Comparison of ENCODE assay signal across 17 cellular contexts in genomic region chr14:95562892-95563685, GRCh38. TPM values are rescaled to one million over a fixed set of nuclear protein-coding genes. Genes with fewer than 3 reads are reported as not detected.
A peak's percentile ranks its signal among the peaks of the same experiment; 100 is the strongest.
DNase-seq lines count a peak whose midpoint lies in the region; ATAC-seq and TF ChIP-seq lines count a peak whose summit lies in the region.
"Had no signal": no experiment of that assay in that cellular context is flagged by ENCODE, and none has a peak within 500 bp of the region (broad histone marks: within the 10 kb centered on the region; RNA-seq: fewer than 3 reads in every experiment).

No MANE protein-coding gene starts in this region.

- H3K27ac ChIP-seq in IMR-90 (ENCODE audit: insufficient read depth, low read length) (no peak overlapping the region), coronary artery (no peak overlapping the region), mesendoderm (ENCODE audit: low read depth, low read length) (no peak overlapping the region)
- H3K27ac ChIP-seq: C4-2B had no signal

- H2BK15ac ChIP-seq in IMR-90 (ENCODE audit: low read depth, low read length): no peak overlapping the region
- no peak overlapping the region for H2BK15ac ChIP-seq in mesendoderm (replicated peaks; ENCODE audit: low read depth)

- no peak overlapping the region for H3K4ac ChIP-seq in IMR-90 (ENCODE audit: low read depth, low read length)
- H3K4ac ChIP-seq in mesendoderm (ENCODE audit: low read depth, low read length): no peak overlapping the region

- H3K4me1 ChIP-seq in IMR-90 (ENCODE audit: control insufficient read depth, insufficient read depth, low read length) (no peaks in the 10 kb centered on the region), mesendoderm (ENCODE audit: control insufficient read depth, low read depth, low read length) (no peaks in the 10 kb centered on the region)

- no peaks in the 10 kb centered on the region for H3K9me3 ChIP-seq in IMR-90 (ENCODE audit: control insufficient read depth, insufficient read depth, low read length)

- no peak overlapping the region for H3K14ac ChIP-seq in IMR-90 (replicated peaks; ENCODE audit: low read depth, low read length)

- H3K18ac ChIP-seq in IMR-90 (ENCODE audit: low read depth, low read length): no peak overlapping the region
- no peak overlapping the region for H3K18ac ChIP-seq in mesendoderm (ENCODE audit: low read length)

- H3K36me3 ChIP-seq in IMR-90 (ENCODE audit: control insufficient read depth, insufficient read depth, low read length): no peaks in the 10 kb centered on the region
- H3K36me3 ChIP-seq in mesendoderm (ENCODE audit: control insufficient read depth, insufficient read depth, low read length): no peaks in the 10 kb centered on the region

- H3K4me1 Mint-ChIP-seq in activated CD4-positive, alpha-beta T cell treated with anti-CD3 and anti-CD28 coated beads for 36 hours: no peaks in the 10 kb centered on the region
- H3K4me1 Mint-ChIP-seq: nephron had no signal

- TF ChIP-seq CTCF in IMR-90 (conservative IDR thresholded peaks at IDR 0.05; ENCODE audit: low read depth, low read length) (no peak), coronary artery (IDR thresholded peaks at IDR 0.05) (no peak)

- no peak overlapping the region for H3K56ac ChIP-seq in IMR-90 (ENCODE audit: extremely low read depth, insufficient read depth, low read length)
- peak overlapping the region; percentile 49 for H3K56ac ChIP-seq in mesendoderm (ENCODE audit: low read length)

- BruUV-seq in IMR-90 (replicated peaks; lab: Mats Ljungman, UMichigan): no TSS peak

- peaks cover 9% of the 10 kb centered on the region for H3K27me3 Mint-ChIP-seq in activated CD4-positive, alpha-beta T cell treated with anti-CD3 and anti-CD28 coated beads for 36 hours

- no peaks in the 10 kb centered on the region for H4K20me1 ChIP-seq in IMR-90 (ENCODE audit: insufficient read depth, low read length)

- no peaks in the 10 kb centered on the region for H3K36me3 Mint-ChIP-seq in activated CD4-positive, alpha-beta T cell treated with anti-CD3 and anti-CD28 coated beads for 36 hours (ENCODE audit: low read depth)

- peaks cover 9% of the 10 kb centered on the region for H3K27me3 ChIP-seq in IMR-90 (ENCODE audit: control insufficient read depth, insufficient read depth, low read length)
- no peaks in the 10 kb centered on the region for H3K27me3 ChIP-seq in mesendoderm (ENCODE audit: insufficient read depth, low read length, poor library complexity)

- no peak for TF ChIP-seq RAD21 in IMR-90 (IDR thresholded peaks at IDR 0.05; ENCODE audit: low read length)

- WGBS in IMR-90 (ENCODE audit: extremely low coverage in 2 of 2, insufficient read length in 1 of 2), 2 experiments: 77% methylated on average over 6 of the region's 18 CpGs; no CpG with 5 or more reads in 1 of the 2 experiments
- no CpG with 5 or more reads among the region's 18 CpGs for WGBS in mesendoderm (ENCODE audit: extremely low coverage, insufficient coverage, low lambda C conversion rate)

- intact Hi-C loops in IMR-90 (cut with micrococcal nuclease): loop anchor here (10.0 kb wide), 1 partner anchor 862 kb away; no protein-coding TSS in a partner anchor
- intact Hi-C loops in activated CD4-positive, alpha-beta T cell treated with anti-CD3 and anti-CD28 coated beads for 36 hours (cut with DNase I, micrococcal nuclease): loop anchor here in 1 of 2 experiments (5.0 kb wide), 1 partner anchor 99 kb away; no protein-coding TSS in a partner anchor

- no peak overlapping the region for H2BK20ac ChIP-seq in IMR-90 (ENCODE audit: low read depth, low read length)

- no peak overlapping the region for H3K27ac Mint-ChIP-seq in activated CD4-positive, alpha-beta T cell treated with anti-CD3 and anti-CD28 coated beads for 36 hours
- H3K27ac Mint-ChIP-seq: activated naive CD4-positive, alpha-beta T cell treated with anti-CD3 and anti-CD28 coated beads for 36 hours; nephron had no signal

- H2AFZ ChIP-seq in IMR-90 (replicated peaks; ENCODE audit: low read length, poor library complexity): no peak overlapping the region

- H3K79me2 ChIP-seq in mesendoderm (ENCODE audit: control insufficient read depth, insufficient read depth, low read length): no peaks in the 10 kb centered on the region

- TF ChIP-seq POLR2A in IMR-90 (IDR thresholded peaks at IDR 0.05; ENCODE audit: low read depth, low read length): no peak

- CTCF ChIA-PET in IMR-90 (lab: Yijun Ruan, JAX): interaction anchor here (0.8 to 1.2 kb wide), 2 partner anchors 211 to 431 kb away, joined by 4 read pairs; no protein-coding TSS in a partner anchor
- CTCF ChIA-PET in activated CD4-positive, alpha-beta T cell treated with anti-CD3 and anti-CD28 coated beads for 36 hours (lab: Charles Lee): interaction anchor here (0.5 to 2.5 kb wide), 8 partner anchors 119 to 432 kb away, joined by 3 to 16 read pairs (median 3); no protein-coding TSS in a partner anchor

- H3K4me3 ChIP-seq in IMR-90 (ENCODE audit: insufficient read depth, low read depth, low read length): peak overlapping the region; percentile 3; the same call in 1 of the 2 replicates
- H3K4me3 ChIP-seq in coronary artery: peak overlapping the region; percentile 61
- H3K4me3 ChIP-seq in mesendoderm (ENCODE audit: low read length): no peak overlapping the region

- H3K9ac ChIP-seq in IMR-90 (ENCODE audit: low read depth, low read length) (no peak overlapping the region), mesendoderm (ENCODE audit: low read length) (no peak overlapping the region)

- no peaks in the 10 kb centered on the region for H3K9me3 Mint-ChIP-seq in activated CD4-positive, alpha-beta T cell treated with anti-CD3 and anti-CD28 coated beads for 36 hours (ENCODE audit: low read depth)
- H3K9me3 Mint-ChIP-seq: activated naive CD4-positive, alpha-beta T cell treated with anti-CD3 and anti-CD28 coated beads for 36 hours; nephron had no signal

- peak; percentile 25 for DNase-seq in ACHN
- DNase-seq in IMR-90: peak; percentile 16
- no peak for DNase-seq in coronary artery (ENCODE audit: low spot score)
- no peak for DNase-seq in mesendoderm
- DNase-seq in activated CD4-positive, alpha-beta T cell treated with anti-CD3 and anti-CD28 coated beads for 36 hours: no peak
- DNase-seq in activated naive CD4-positive, alpha-beta T cell treated with anti-CD3 and anti-CD28 coated beads, Interleukin-2, amount 50 U/mL, for 16 hours: no peak
- no peak for DNase-seq in NCI-H510A treated with DMSO at 0.1 percent for 48 hours (lab: John Stamatoyannopoulos, UW)
- DNase-seq: activated CD4-positive, alpha-beta T cell treated with anti-CD3 and anti-CD28 coated beads, Interleukin-2, amount 50 U/mL, for 1 hour; activated naive CD4-positive, alpha-beta T cell treated with anti-CD3 and anti-CD28 coated beads for 36 hours; NCI-H524 treated with DMSO at 0.1 percent for 48 hours; stimulated activated CD4-positive, alpha-beta T cell treated with anti-CD3 and anti-CD28 coated beads, Interleukin-1b, Interleukin-23, amount 100 ng/mL, for 48 hours; stimulated activated naive CD4-positive, alpha-beta T cell treated with Interleukin-2 at 50 U/mL for 16 hours; SW 1271 had no signal

- H3K79me1 ChIP-seq in IMR-90 (ENCODE audit: low read depth in 1 of 2, low read length in 2 of 2) (no peaks in the 10 kb centered on the region), mesendoderm (ENCODE audit: low read length) (no peaks in the 10 kb centered on the region)

- H3K9me1 ChIP-seq in IMR-90 (ENCODE audit: insufficient read depth, low read length): no peaks in the 10 kb centered on the region; the same call in 1 of the 2 replicates

- H2AK9ac ChIP-seq in IMR-90 (replicated peaks; ENCODE audit: low read depth, low read length, poor library complexity): no peak overlapping the region

- no peak overlapping the region for H4K8ac ChIP-seq in IMR-90 (ENCODE audit: low read depth in 2 of 2, low read length in 2 of 2)
- H4K8ac ChIP-seq in mesendoderm (ENCODE audit: low read depth, low read length): no peak overlapping the region

- no peak overlapping the region for H2BK5ac ChIP-seq in IMR-90 (ENCODE audit: low read depth, low read length, poor library complexity, severe bottlenecking)
- no peak overlapping the region for H2BK5ac ChIP-seq in mesendoderm (ENCODE audit: low read length)

- ATAC-seq in IMR-90 (ENCODE audit: low read depth): peak; percentile 67
- no peak for ATAC-seq in activated CD4-positive, alpha-beta T cell treated with anti-CD3 and anti-CD28 coated beads for 36 hours
- no peak for ATAC-seq in GM21576 (IDR thresholded peaks at IDR 0.05; ENCODE audit: unreplicated experiment)

- H2BK120ac ChIP-seq in IMR-90 (ENCODE audit: low read depth, low read length) (no peak overlapping the region), mesendoderm (ENCODE audit: low read depth, low read length) (no peak overlapping the region)

- H4K91ac ChIP-seq in IMR-90 (ENCODE audit: insufficient read depth, low read depth, low read length): no peak overlapping the region

- H3K23ac ChIP-seq in IMR-90 (ENCODE audit: low read depth, low read length) (no peak overlapping the region), mesendoderm (ENCODE audit: low read length) (no peak overlapping the region)

- POLR2A ChIA-PET in IMR-90 (lab: Charles Lee; ENCODE audit: unreplicated experiment): no interaction called here
- POLR2A ChIA-PET in activated CD4-positive, alpha-beta T cell treated with anti-CD3 and anti-CD28 coated beads for 36 hours (lab: Charles Lee): no interaction called here

- no peak overlapping the region for H4K5ac ChIP-seq in IMR-90 (ENCODE audit: low read depth, low read length)
- no peak overlapping the region for H4K5ac ChIP-seq in mesendoderm (ENCODE audit: low read length)

- no peak overlapping the region for H3K4me3 Mint-ChIP-seq in activated CD4-positive, alpha-beta T cell treated with anti-CD3 and anti-CD28 coated beads for 36 hours
- H3K4me3 Mint-ChIP-seq: activated naive CD4-positive, alpha-beta T cell treated with anti-CD3 and anti-CD28 coated beads for 36 hours; nephron had no signal

- peak overlapping the region; percentile 15 for H3K4me2 ChIP-seq in IMR-90 (ENCODE audit: low read depth, low read length)
- no peak overlapping the region for H3K4me2 ChIP-seq in mesendoderm (ENCODE audit: low read length)

- dilution Hi-C loops in IMR-90 (cut with HindIII; ENCODE audit: low sequenced_read_pairs, unreplicated experiment): loop anchor here (25.0 kb wide), 1 partner anchor 224 kb away; no protein-coding TSS in a partner anchor

- in situ Hi-C loops in ACHN (cut with HindIII; ENCODE audit: low pct_ligation_motif_present, low pct_unique_long_range_greater_than_20kb, low sequenced_read_pairs): no loop called here
- in situ Hi-C loops in IMR-90 (cut with MboI; ENCODE audit: low sequenced_read_pairs): loop anchor here (5.0 to 25.0 kb wide), 2 partner anchors 209 to 849 kb away; no protein-coding TSS in a partner anchor

- H2AK5ac ChIP-seq in IMR-90 (ENCODE audit: low read depth, low read length) (no peak overlapping the region), mesendoderm (ENCODE audit: low read length) (no peak overlapping the region)

RNA-seq across cellular contexts. Expression of gene GLRX5, which starts 28.2 kb away (rescaled TPM):
- 32.4 and 59.2 TPM in 2 replicates for total RNA-seq in IMR-90 (2012; rRNA removed)
- polyA plus RNA-seq in IMR-90 (2012; rRNA removed): 31.7 and 40.4 TPM in 2 replicates
- polyA plus RNA-seq in IMR-90 (2012; cell fraction: cytosol; rRNA removed): 13.3 and 15.9 TPM in 2 replicates
- 5.0 and 14.4 TPM in 2 replicates for polyA plus RNA-seq in IMR-90 (2012; cell fraction: nucleus; rRNA removed; ENCODE audit: low replicate concordance)
- 71.4 TPM for polyA plus RNA-seq in mesendoderm (2013, experiment 1 of 2)
- 69.3 TPM for polyA plus RNA-seq in mesendoderm (2013, experiment 2 of 2)
- total RNA-seq in activated CD4-positive, alpha-beta T cell treated with anti-CD3 and anti-CD28 coated beads for 36 hours: 10 to 100 TPM; 37.9 to 44.1 TPM

RNA-seq across cellular contexts. Expression of gene SYNE3, which starts 46.6 kb away (rescaled TPM):
- total RNA-seq in IMR-90 (2012; rRNA removed): 5.0 TPM in 2 replicates
- polyA plus RNA-seq in IMR-90 (2012; rRNA removed): 2.9 and 3.1 TPM in 2 replicates
- 1.9 and 2.6 TPM in 2 replicates for polyA plus RNA-seq in IMR-90 (2012; cell fraction: cytosol; rRNA removed)
- 6.1 and 7.9 TPM in 2 replicates for polyA plus RNA-seq in IMR-90 (2012; cell fraction: nucleus; rRNA removed; ENCODE audit: low replicate concordance)
- polyA plus RNA-seq in mesendoderm (2013, experiment 1 of 2): 0.34 TPM
- 0.31 TPM for polyA plus RNA-seq in mesendoderm (2013, experiment 2 of 2)
- 10 to 100 TPM; 27.3 to 34.2 TPM for total RNA-seq in activated CD4-positive, alpha-beta T cell treated with anti-CD3 and anti-CD28 coated beads for 36 hours
- total RNA-seq: H1 had no signal

Comparison
In these comparisons a context has a peak if more than half of its experiments do, and no peak if none do; other contexts are left out.
1. DNase-seq: peak in ACHN (single experiment) and IMR-90 (single experiment); none in coronary artery (single experiment), mesendoderm (single experiment), activated CD4-positive, alpha-beta T cell treated with anti-CD3 and anti-CD28 coated beads for 36 hours (single experiment), activated naive CD4-positive, alpha-beta T cell treated with anti-CD3 and anti-CD28 coated beads, Interleukin-2, amount 50 U/mL, for 16 hours (single experiment) and NCI-H510A treated with DMSO at 0.1 percent for 48 hours (single experiment).